Comparison of ENCODE assay signal across 8 cellular contexts in genomic region chr9:72362680-72363139, GRCh38. TPM values are rescaled to one million over a fixed set of nuclear protein-coding genes. Genes with fewer than 3 reads are reported as not detected.
DNase-seq lines count a peak whose midpoint lies in the region; ATAC-seq and TF ChIP-seq lines count a peak whose summit lies in the region.

No MANE protein-coding gene starts in this region.

- H3K4me3 Mint-ChIP-seq in activated T-helper 17 cell treated with anti-CD3 and anti-CD28 coated beads, Interleukin-2, amount 50 U/mL, for 72 hours = peak overlapping the region; percentile 87
- peak overlapping the region; percentile 89 to 99 (median 96) for H3K4me3 Mint-ChIP-seq in naive thymus-derived CD4-positive, alpha-beta T cell

- H3K4me1 ChIP-seq in A673 (ENCODE audit: insufficient read depth, low read length, poor library complexity, severe bottlenecking) (peaks cover 27% of the 10 kb centered on the region), stomach (peaks cover 39 to 66% (median 52%) of the 10 kb centered on the region in 4 donors)
- peaks cover 32 to 35% of the 10 kb centered on the region in 2 donors for H3K4me1 ChIP-seq in naive thymus-derived CD4-positive, alpha-beta T cell (ENCODE audit: control insufficient read depth in 2 of 2, insufficient read depth in 2 of 2, low read length in 2 of 2)

- CTCF ChIA-PET in A673 (lab: Charles Lee) = no interaction called here
- CTCF ChIA-PET in naive thymus-derived CD4-positive, alpha-beta T cell (lab: Charles Lee) = interaction anchor here (1.2 to 1.5 kb wide), 3 partner anchors 9 to 229 kb away, joined by 4 to 7 read pairs (median 4); no protein-coding TSS in a partner anchor

- TF ChIP-seq EP300 in stomach (IDR thresholded peaks at IDR 0.05) = no peak

- H3K27ac ChIP-seq in A673 (ENCODE audit: low read depth, low read length, poor library complexity, severe bottlenecking) (peak overlapping the region; percentile 97), stomach (peak overlapping the region; percentile 76 to 100 (median 99))
- H3K27ac ChIP-seq in naive thymus-derived CD4-positive, alpha-beta T cell (ENCODE audit: low read depth, low read length) = peak overlapping the region; percentile 94

- H3K36me3 Mint-ChIP-seq in activated T-helper 17 cell treated with anti-CD3 and anti-CD28 coated beads, Interleukin-2, amount 50 U/mL, for 72 hours (ENCODE audit: low read depth) = peaks cover 73% of the 10 kb centered on the region
- peaks cover 0 to 18% (median 6%) of the 10 kb centered on the region in 5 donors for H3K36me3 Mint-ChIP-seq in naive thymus-derived CD4-positive, alpha-beta T cell

- POLR2A ChIA-PET in A673 (lab: Charles Lee; ENCODE audit: low non-redundant PET) = interaction anchor here (0.6 kb wide), 1 partner anchor 299 kb away, joined by 3 read pairs; no protein-coding TSS in a partner anchor
- POLR2A ChIA-PET in naive thymus-derived CD4-positive, alpha-beta T cell (lab: Charles Lee) = interaction anchor here (0.6 to 1.7 kb wide), 6 partner anchors 9 to 450 kb away, joined by 3 to 5 read pairs (median 3); no protein-coding TSS in a partner anchor

- peak overlapping the region; percentile 88 for H3K27ac Mint-ChIP-seq in activated T-helper 17 cell treated with anti-CD3 and anti-CD28 coated beads, Interleukin-2, amount 50 U/mL, for 72 hours
- peak overlapping the region; percentile 83 to 99 (median 92) for H3K27ac Mint-ChIP-seq in naive thymus-derived CD4-positive, alpha-beta T cell

- peaks cover 54% of the 10 kb centered on the region for H3K36me3 ChIP-seq in A673 (ENCODE audit: insufficient read depth, low read length, poor library complexity, severe bottlenecking)
- peaks cover 0 to 14% (median 0%) of the 10 kb centered on the region in 3 experiments for H3K36me3 ChIP-seq in naive thymus-derived CD4-positive, alpha-beta T cell (ENCODE audit: control insufficient read depth in 2 of 3, insufficient read depth in 3 of 3, low read length in 3 of 3)
- H3K36me3 ChIP-seq in stomach = peaks cover 28 to 29% (median 28%) of the 10 kb centered on the region in 4 donors

- peak overlapping the region; percentile 95 for H3K4me3 ChIP-seq in A673 (ENCODE audit: low read depth, low read length, poor library complexity, severe bottlenecking)
- peak overlapping the region; percentile 89 for H3K4me3 ChIP-seq in naive thymus-derived CD4-positive, alpha-beta T cell (ENCODE audit: low read length)
- peak overlapping the region; percentile 71 to 95 (median 86) for H3K4me3 ChIP-seq in stomach

- TF ChIP-seq CTCF in A673 (conservative IDR thresholded peaks at IDR 0.05; ENCODE audit: low read depth, low read length) (no peak), stomach (IDR thresholded peaks at IDR 0.05) (no peak)

- intact Hi-C loops in A673 (cut with micrococcal nuclease; ENCODE audit: unreplicated experiment) = loop anchor here (2.0 to 5.0 kb wide), 2 partner anchors 230 to 820 kb away; no protein-coding TSS in a partner anchor
- intact Hi-C loops in naive thymus-derived CD4-positive, alpha-beta T cell (cut with micrococcal nuclease) = loop anchor here (2.0 to 10.0 kb wide), 5 partner anchors 60 to 1950 kb away; partner anchors contain the start of gene KLF9 (in 1 of the 2)
- intact Hi-C loops in stomach (cut with DNase I; ENCODE audit: low total_unique reads) = no loop called here

- WGBS in stomach, 5 donors = 0 to 5% (median 2%) methylated on average over 2 of the region's 2 CpGs

- H3K9me3 Mint-ChIP-seq in activated T-helper 17 cell treated with anti-CD3 and anti-CD28 coated beads, Interleukin-2, amount 50 U/mL, for 72 hours = no peaks in the 10 kb centered on the region
- H3K9me3 Mint-ChIP-seq in naive thymus-derived CD4-positive, alpha-beta T cell = peaks cover 0 to 5% (median 0%) of the 10 kb centered on the region in 11 donors

- ATAC-seq in GM18498 (IDR thresholded peaks at IDR 0.05; ENCODE audit: unreplicated experiment) (peak; percentile 32), HG03025 (IDR thresholded peaks at IDR 0.05; ENCODE audit: low FRiP score, unreplicated experiment) (peak; percentile 19)
- ATAC-seq in activated T-helper 17 cell treated with anti-CD3 and anti-CD28 coated beads, Interleukin-2, amount 50 U/mL, for 72 hours (replicated peaks) = peak; percentile 43
- ATAC-seq in naive thymus-derived CD4-positive, alpha-beta T cell = no peak

- H3K27me3 Mint-ChIP-seq in activated T-helper 17 cell treated with anti-CD3 and anti-CD28 coated beads, Interleukin-2, amount 50 U/mL, for 72 hours = no peaks in the 10 kb centered on the region
- no peaks in the 10 kb centered on the region for H3K27me3 Mint-ChIP-seq in naive thymus-derived CD4-positive, alpha-beta T cell

- peak; percentile 72 for DNase-seq in A673 (ENCODE audit: low spot score)
- DNase-seq in NCI-H82 treated with DMSO at 0.1 percent for 48 hours (lab: John Stamatoyannopoulos, UW; ENCODE audit: unreplicated experiment) = peak; percentile 11
- DNase-seq in fibroblast of peridontal ligament (ENCODE audit: extremely low read depth) = peak; percentile 89
- DNase-seq in naive thymus-derived CD4-positive, alpha-beta T cell = peak in 8 of 9 donors; percentile 16 to 51 (median 32)
- DNase-seq in stomach = peak; percentile 57

- no peak for TF ChIP-seq POLR2A in stomach (IDR thresholded peaks at IDR 0.05)

- H3K27me3 ChIP-seq in A673 (replicated peaks; ENCODE audit: insufficient read depth, low read depth, low read length, poor library complexity) (no peaks in the 10 kb centered on the region), stomach (no peaks in the 10 kb centered on the region)
- H3K27me3 ChIP-seq in naive thymus-derived CD4-positive, alpha-beta T cell (ENCODE audit: control insufficient read depth in 2 of 2, insufficient read depth in 2 of 2, low read length in 2 of 2) = no peaks in the 10 kb centered on the region

- BruUV-seq in A673 (replicated peaks; lab: Mats Ljungman, UMichigan) = no TSS peak

- H3K4me1 Mint-ChIP-seq in activated T-helper 17 cell treated with anti-CD3 and anti-CD28 coated beads, Interleukin-2, amount 50 U/mL, for 72 hours = peaks cover 26% of the 10 kb centered on the region
- H3K4me1 Mint-ChIP-seq in naive thymus-derived CD4-positive, alpha-beta T cell = peaks cover 34 to 69% (median 64%) of the 10 kb centered on the region in 7 donors

- H3K9me3 ChIP-seq in A673 (ENCODE audit: low read depth, low read length, poor library complexity, severe bottlenecking) (no peaks in the 10 kb centered on the region), stomach (no peaks in the 10 kb centered on the region)
- H3K9me3 ChIP-seq in naive thymus-derived CD4-positive, alpha-beta T cell (ENCODE audit: control insufficient read depth in 2 of 3, low read length in 3 of 3) = no peaks in the 10 kb centered on the region

RNA-seq across cellular contexts. Expression of gene ZFAND5, which starts 2.3 kb away (rescaled TPM):
- total RNA-seq in A673 (2021) (169 and 194 TPM in 2 replicates), stomach (100 to 1,000 TPM; 190 to 644 (median 254) TPM)
- total RNA-seq in activated T-helper 17 cell treated with anti-CD3 and anti-CD28 coated beads, Interleukin-2, amount 50 U/mL, for 72 hours = 100 to 1,000 TPM; 104 to 175 TPM
- 100 to 1,000 TPM in 4 of 5 experiments, 10 to 100 TPM in 1; 82.4 to 466 (median 155) TPM for total RNA-seq in naive thymus-derived CD4-positive, alpha-beta T cell
- 10 to 100 TPM; 57.9 to 78.3 TPM for polyA plus RNA-seq in naive thymus-derived CD4-positive, alpha-beta T cell
- polyA plus RNA-seq in stomach = 100 to 1,000 TPM in 1 of 3 donors, 10 to 100 TPM in 2; 63.4 to 124 (median 83.9) TPM

Comparison
In these comparisons a context has a peak if more than half of its experiments do, and no peak if none do; other contexts are left out.
1. DNase-seq: peak in every context shown above with its lines; median percentile 89 in fibroblast of peridontal ligament; 72 in A673; 57 in stomach; 32 in naive thymus-derived CD4-positive, alpha-beta T cell; 11 in NCI-H82 treated with DMSO at 0.1 percent for 48 hours.